In genomic region chr1:52056110-52056936, GRCh38 we compare ENCODE assay signal across 1 cellular context.
TF ChIP-seq lines count a peak whose summit lies in the region.

TSS of gene BTF3L4 (plus strand) at chr1:52056295. CDS start at chr1:52059848, 3,553 bp downstream.

TF ChIP-seq in HepG2, 621 proteins besides CTCF, POLR2A, EP300 and RAD21 (continued from another document and continues in another):
- TF ChIP-seq NFIC (IDR thresholded peaks at IDR 0.05; ENCODE audit: low read length) (no peak), RFXAP (CRISPR knock-in tag; IDR thresholded peaks at IDR 0.05; ENCODE audit: borderline replicate concordance) (no peak), ELF1 (CRISPR knock-in tag; IDR thresholded peaks at IDR 0.05) (0 out of 2 replicates have a peak, but pooled peaks have one; percentile 7), SYNCRIP (IDR thresholded peaks at IDR 0.05; ENCODE audit: insufficient read depth, low read depth, low read length) (no peak), ZNF549 (CRISPR knock-in tag; IDR thresholded peaks at IDR 0.05) (no peak), KLF16 (CRISPR knock-in tag; IDR thresholded peaks at IDR 0.05) (peak in 1 of 2 experiments; percentile 51; a peak in 1 of 4 replicates), ZNF839 (CRISPR knock-in tag; IDR thresholded peaks at IDR 0.05; ENCODE audit: borderline replicate concordance) (no peak), KMT2B (CRISPR knock-in tag; IDR thresholded peaks at IDR 0.05) (peak; percentile 36), TFDP1 (CRISPR knock-in tag; IDR thresholded peaks at IDR 0.05; ENCODE audit: borderline replicate concordance) (peak; percentile 69; the same call in 1 of the 2 replicates), HNRNPLL (IDR thresholded peaks at IDR 0.05; ENCODE audit: low read depth, low read length, poor library complexity, severe bottlenecking) (peak; percentile 91), ZMYM3 (CRISPR knock-in tag; IDR thresholded peaks at IDR 0.05) (peak; percentile 88), ZNF382 (CRISPR knock-in tag; IDR thresholded peaks at IDR 0.05; ENCODE audit: borderline replicate concordance) (no peak), ZNF251 (CRISPR knock-in tag; IDR thresholded peaks at IDR 0.05) (no peak), CC2D1A (CRISPR knock-in tag; IDR thresholded peaks at IDR 0.05) (no peak), ZNF33B (CRISPR knock-in tag; IDR thresholded peaks at IDR 0.05) (peak; percentile 83; the same call in 1 of the 2 replicates), GATA4 (IDR thresholded peaks at IDR 0.05; ENCODE audit: borderline replicate concordance, low read depth) (no peak; the same call in 1 of the 2 replicates), SOX5 (CRISPR knock-in tag; IDR thresholded peaks at IDR 0.05; ENCODE audit: borderline replicate concordance) (no peak), ZSCAN20 (CRISPR knock-in tag; IDR thresholded peaks at IDR 0.05; ENCODE audit: borderline replicate concordance) (no peak; the same call in 1 of the 2 replicates), SALL2 (CRISPR knock-in tag; IDR thresholded peaks at IDR 0.05) (no peak), CEBPG (CRISPR knock-in tag; IDR thresholded peaks at IDR 0.05) (no peak), MTA3 (CRISPR knock-in tag; IDR thresholded peaks at IDR 0.05) (no peak), NBN (conservative IDR thresholded peaks at IDR 0.05) (no peak), PHF8 (CRISPR knock-in tag; IDR thresholded peaks at IDR 0.05) (peak; percentile 91), PTBP1 (IDR thresholded peaks at IDR 0.05; ENCODE audit: low read depth, low read length, poor library complexity, severe bottlenecking) (peak; percentile 40), ZFP62 (CRISPR knock-in tag; IDR thresholded peaks at IDR 0.05) (no peak), ZNF317 (CRISPR knock-in tag; IDR thresholded peaks at IDR 0.05) (no peak), NONO (IDR thresholded peaks at IDR 0.05) (no peak), NONO (CRISPR knock-in tag; conservative IDR thresholded peaks at IDR 0.05) (peak; percentile 83), ZMAT5 (CRISPR knock-in tag; IDR thresholded peaks at IDR 0.05; ENCODE audit: borderline replicate concordance, low read depth) (no peak), ZNF660 (CRISPR knock-in tag; IDR thresholded peaks at IDR 0.05; ENCODE audit: borderline replicate concordance, low read depth) (no peak)
- TF ChIP-seq, protein P1, sequence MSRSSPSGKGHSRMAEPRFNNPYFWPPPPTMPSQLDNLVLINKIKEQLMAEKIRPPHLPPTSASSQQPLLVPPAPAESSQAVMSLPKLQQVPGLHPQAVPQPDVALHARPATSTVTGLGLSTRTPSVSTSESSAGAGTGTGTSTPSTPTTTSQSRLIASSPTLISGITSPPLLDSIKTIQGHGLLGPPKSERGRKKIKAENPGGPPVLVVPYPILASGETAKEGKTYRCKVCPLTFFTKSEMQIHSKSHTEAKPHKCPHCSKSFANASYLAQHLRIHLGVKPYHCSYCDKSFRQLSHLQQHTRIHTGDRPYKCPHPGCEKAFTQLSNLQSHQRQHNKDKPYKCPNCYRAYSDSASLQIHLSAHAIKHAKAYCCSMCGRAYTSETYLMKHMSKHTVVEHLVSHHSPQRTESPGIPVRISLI (CRISPR knock-in tag; IDR thresholded peaks at IDR 0.05; ENCODE audit: borderline replicate concordance): no peak
- TF ChIP-seq, protein P2, sequence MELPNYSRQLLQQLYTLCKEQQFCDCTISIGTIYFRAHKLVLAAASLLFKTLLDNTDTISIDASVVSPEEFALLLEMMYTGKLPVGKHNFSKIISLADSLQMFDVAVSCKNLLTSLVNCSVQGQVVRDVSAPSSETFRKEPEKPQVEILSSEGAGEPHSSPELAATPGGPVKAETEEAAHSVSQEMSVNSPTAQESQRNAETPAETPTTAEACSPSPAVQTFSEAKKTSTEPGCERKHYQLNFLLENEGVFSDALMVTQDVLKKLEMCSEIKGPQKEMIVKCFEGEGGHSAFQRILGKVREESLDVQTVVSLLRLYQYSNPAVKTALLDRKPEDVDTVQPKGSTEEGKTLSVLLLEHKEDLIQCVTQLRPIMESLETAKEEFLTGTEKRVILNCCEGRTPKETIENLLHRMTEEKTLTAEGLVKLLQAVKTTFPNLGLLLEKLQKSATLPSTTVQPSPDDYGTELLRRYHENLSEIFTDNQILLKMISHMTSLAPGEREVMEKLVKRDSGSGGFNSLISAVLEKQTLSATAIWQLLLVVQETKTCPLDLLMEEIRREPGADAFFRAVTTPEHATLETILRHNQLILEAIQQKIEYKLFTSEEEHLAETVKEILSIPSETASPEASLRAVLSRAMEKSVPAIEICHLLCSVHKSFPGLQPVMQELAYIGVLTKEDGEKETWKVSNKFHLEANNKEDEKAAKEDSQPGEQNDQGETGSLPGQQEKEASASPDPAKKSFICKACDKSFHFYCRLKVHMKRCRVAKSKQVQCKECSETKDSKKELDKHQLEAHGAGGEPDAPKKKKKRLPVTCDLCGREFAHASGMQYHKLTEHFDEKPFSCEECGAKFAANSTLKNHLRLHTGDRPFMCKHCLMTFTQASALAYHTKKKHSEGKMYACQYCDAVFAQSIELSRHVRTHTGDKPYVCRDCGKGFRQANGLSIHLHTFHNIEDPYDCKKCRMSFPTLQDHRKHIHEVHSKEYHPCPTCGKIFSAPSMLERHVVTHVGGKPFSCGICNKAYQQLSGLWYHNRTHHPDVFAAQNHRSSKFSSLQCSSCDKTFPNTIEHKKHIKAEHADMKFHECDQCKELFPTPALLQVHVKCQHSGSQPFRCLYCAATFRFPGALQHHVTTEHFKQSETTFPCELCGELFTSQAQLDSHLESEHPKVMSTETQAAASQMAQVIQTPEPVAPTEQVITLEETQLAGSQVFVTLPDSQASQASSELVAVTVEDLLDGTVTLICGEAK (IDR thresholded peaks at IDR 0.05): no peak
- TF ChIP-seq, protein P2 (CRISPR knock-in tag; IDR thresholded peaks at IDR 0.05): peak; percentile 76
- TF ChIP-seq, protein P3, sequence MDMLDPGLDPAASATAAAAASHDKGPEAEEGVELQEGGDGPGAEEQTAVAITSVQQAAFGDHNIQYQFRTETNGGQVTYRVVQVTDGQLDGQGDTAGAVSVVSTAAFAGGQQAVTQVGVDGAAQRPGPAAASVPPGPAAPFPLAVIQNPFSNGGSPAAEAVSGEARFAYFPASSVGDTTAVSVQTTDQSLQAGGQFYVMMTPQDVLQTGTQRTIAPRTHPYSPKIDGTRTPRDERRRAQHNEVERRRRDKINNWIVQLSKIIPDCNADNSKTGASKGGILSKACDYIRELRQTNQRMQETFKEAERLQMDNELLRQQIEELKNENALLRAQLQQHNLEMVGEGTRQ (IDR thresholded peaks at IDR 0.05; ENCODE audit: low read depth, low read length): no peak
- TF ChIP-seq, protein P3 (CRISPR knock-in tag; IDR thresholded peaks at IDR 0.05; ENCODE audit: borderline replicate concordance): peak; percentile 82; the same call in 1 of the 2 replicates
- TF ChIP-seq, protein P4, sequence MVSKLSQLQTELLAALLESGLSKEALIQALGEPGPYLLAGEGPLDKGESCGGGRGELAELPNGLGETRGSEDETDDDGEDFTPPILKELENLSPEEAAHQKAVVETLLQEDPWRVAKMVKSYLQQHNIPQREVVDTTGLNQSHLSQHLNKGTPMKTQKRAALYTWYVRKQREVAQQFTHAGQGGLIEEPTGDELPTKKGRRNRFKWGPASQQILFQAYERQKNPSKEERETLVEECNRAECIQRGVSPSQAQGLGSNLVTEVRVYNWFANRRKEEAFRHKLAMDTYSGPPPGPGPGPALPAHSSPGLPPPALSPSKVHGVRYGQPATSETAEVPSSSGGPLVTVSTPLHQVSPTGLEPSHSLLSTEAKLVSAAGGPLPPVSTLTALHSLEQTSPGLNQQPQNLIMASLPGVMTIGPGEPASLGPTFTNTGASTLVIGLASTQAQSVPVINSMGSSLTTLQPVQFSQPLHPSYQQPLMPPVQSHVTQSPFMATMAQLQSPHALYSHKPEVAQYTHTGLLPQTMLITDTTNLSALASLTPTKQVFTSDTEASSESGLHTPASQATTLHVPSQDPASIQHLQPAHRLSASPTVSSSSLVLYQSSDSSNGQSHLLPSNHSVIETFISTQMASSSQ (IDR thresholded peaks at IDR 0.05; ENCODE audit: low read depth): no peak
- TF ChIP-seq, protein P4 (CRISPR knock-in tag; IDR thresholded peaks at IDR 0.05; ENCODE audit: borderline replicate concordance): peak; percentile 44; the same call in 1 of the 2 replicates
- TF ChIP-seq, protein P5, sequence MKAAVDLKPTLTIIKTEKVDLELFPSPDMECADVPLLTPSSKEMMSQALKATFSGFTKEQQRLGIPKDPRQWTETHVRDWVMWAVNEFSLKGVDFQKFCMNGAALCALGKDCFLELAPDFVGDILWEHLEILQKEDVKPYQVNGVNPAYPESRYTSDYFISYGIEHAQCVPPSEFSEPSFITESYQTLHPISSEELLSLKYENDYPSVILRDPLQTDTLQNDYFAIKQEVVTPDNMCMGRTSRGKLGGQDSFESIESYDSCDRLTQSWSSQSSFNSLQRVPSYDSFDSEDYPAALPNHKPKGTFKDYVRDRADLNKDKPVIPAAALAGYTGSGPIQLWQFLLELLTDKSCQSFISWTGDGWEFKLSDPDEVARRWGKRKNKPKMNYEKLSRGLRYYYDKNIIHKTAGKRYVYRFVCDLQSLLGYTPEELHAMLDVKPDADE (CRISPR knock-in tag; IDR thresholded peaks at IDR 0.05): no peak; the same call in 1 of the 2 replicates
- TF ChIP-seq, protein P6, sequence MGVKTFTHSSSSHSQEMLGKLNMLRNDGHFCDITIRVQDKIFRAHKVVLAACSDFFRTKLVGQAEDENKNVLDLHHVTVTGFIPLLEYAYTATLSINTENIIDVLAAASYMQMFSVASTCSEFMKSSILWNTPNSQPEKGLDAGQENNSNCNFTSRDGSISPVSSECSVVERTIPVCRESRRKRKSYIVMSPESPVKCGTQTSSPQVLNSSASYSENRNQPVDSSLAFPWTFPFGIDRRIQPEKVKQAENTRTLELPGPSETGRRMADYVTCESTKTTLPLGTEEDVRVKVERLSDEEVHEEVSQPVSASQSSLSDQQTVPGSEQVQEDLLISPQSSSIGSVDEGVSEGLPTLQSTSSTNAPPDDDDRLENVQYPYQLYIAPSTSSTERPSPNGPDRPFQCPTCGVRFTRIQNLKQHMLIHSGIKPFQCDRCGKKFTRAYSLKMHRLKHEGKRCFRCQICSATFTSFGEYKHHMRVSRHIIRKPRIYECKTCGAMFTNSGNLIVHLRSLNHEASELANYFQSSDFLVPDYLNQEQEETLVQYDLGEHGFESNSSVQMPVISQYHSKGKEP (CRISPR knock-in tag; IDR thresholded peaks at IDR 0.05): no peak
- TF ChIP-seq, protein P7, sequence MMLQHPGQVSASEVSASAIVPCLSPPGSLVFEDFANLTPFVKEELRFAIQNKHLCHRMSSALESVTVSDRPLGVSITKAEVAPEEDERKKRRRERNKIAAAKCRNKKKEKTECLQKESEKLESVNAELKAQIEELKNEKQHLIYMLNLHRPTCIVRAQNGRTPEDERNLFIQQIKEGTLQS (CRISPR knock-in tag; IDR thresholded peaks at IDR 0.05): no peak
